Comparison of ENCODE assay signal across 8 cellular contexts in genomic region chr5:154384480-154385235, GRCh38.
DNase-seq lines count a peak whose midpoint lies in the region; ATAC-seq, FAIRE-seq and TF ChIP-seq lines count a peak whose summit lies in the region.

No MANE protein-coding gene starts in this region.

- intact Hi-C loops in CD4-positive, alpha-beta memory T cell (cut with micrococcal nuclease), result no loop called here
- intact Hi-C loops in prostate gland (cut with DNase I), result no loop called here

- no peaks in the 10 kb centered on the region for H3K27me3 Mint-ChIP-seq in CD4-positive, alpha-beta memory T cell
- H3K27me3 Mint-ChIP-seq in activated CD8-positive, alpha-beta T cell treated with anti-CD3 and anti-CD28 coated beads, Interleukin-2, amount 10 ng/mL, durations not matched to agents 7 days and 5 days (ENCODE audit: low read depth), result no peaks in the 10 kb centered on the region

- peaks cover 11% of the 10 kb centered on the region for H3K36me3 ChIP-seq in CD4-positive, alpha-beta memory T cell (ENCODE audit: insufficient read depth, low read length)
- H3K36me3 ChIP-seq in prostate gland, result no peaks in the 10 kb centered on the region

- H3K27ac Mint-ChIP-seq in CD4-positive, alpha-beta memory T cell, result peak overlapping the region in 4 of 7 donors; percentile 26 to 79 (median 52)
- no peak overlapping the region for H3K27ac Mint-ChIP-seq in activated CD8-positive, alpha-beta T cell treated with anti-CD3 and anti-CD28 coated beads, Interleukin-2, amount 10 ng/mL, durations not matched to agents 7 days and 5 days

- peaks cover 43 to 55% of the 10 kb centered on the region in 2 donors for H3K36me3 Mint-ChIP-seq in CD4-positive, alpha-beta memory T cell
- peaks cover 34% of the 10 kb centered on the region for H3K36me3 Mint-ChIP-seq in activated CD8-positive, alpha-beta T cell treated with anti-CD3 and anti-CD28 coated beads, Interleukin-2, amount 10 ng/mL, durations not matched to agents 7 days and 5 days (ENCODE audit: low read depth)

- H3K9me3 ChIP-seq in CD4-positive, alpha-beta memory T cell (ENCODE audit: control insufficient read depth in 1 of 2, low read length in 2 of 2), result no peaks in the 10 kb centered on the region
- no peaks in the 10 kb centered on the region for H3K9me3 ChIP-seq in prostate gland

- CTCF ChIA-PET in CD4-positive, alpha-beta memory T cell (lab: Charles Lee; ENCODE audit: partially characterized antibody), result interaction anchor here (2.6 kb wide), 1 partner anchor 20 kb away, joined by 8 read pairs; no protein-coding TSS in a partner anchor
- CTCF ChIA-PET in activated CD8-positive, alpha-beta T cell treated with anti-CD3 and anti-CD28 coated beads, Interleukin-2, amount 10 ng/mL, durations not matched to agents 7 days and 5 days (lab: Charles Lee), result no interaction called here

- TF ChIP-seq CTCF in prostate gland (IDR thresholded peaks at IDR 0.05), result no peak

- TF ChIP-seq POLR2A in prostate gland (IDR thresholded peaks at IDR 0.05), result no peak

- no peaks in the 10 kb centered on the region for H3K9me3 Mint-ChIP-seq in CD4-positive, alpha-beta memory T cell
- H3K9me3 Mint-ChIP-seq in activated CD8-positive, alpha-beta T cell treated with anti-CD3 and anti-CD28 coated beads, Interleukin-2, amount 10 ng/mL, durations not matched to agents 7 days and 5 days (ENCODE audit: insufficient read depth), result no peaks in the 10 kb centered on the region

- FAIRE-seq in frontal cortex (lab: Jason Lieb, UNC), result no peak

- peak; percentile 98 for ATAC-seq in GM19328 (IDR thresholded peaks at IDR 0.05; ENCODE audit: unreplicated experiment)
- peak; percentile 96 for ATAC-seq in HG03097 (IDR thresholded peaks at IDR 0.05; ENCODE audit: low FRiP score, unreplicated experiment)
- peak; percentile 49 for ATAC-seq in activated CD8-positive, alpha-beta T cell treated with anti-CD3 and anti-CD28 coated beads, Interleukin-2, amount 10 ng/mL, durations not matched to agents 7 days and 5 days
- no peak for ATAC-seq in activated CD4-positive, CD25-positive, alpha-beta regulatory T cell treated with anti-CD3 and anti-CD28 coated beads, Interleukin-2, amount 50 U/mL, for 24 hours

- no peak overlapping the region for H3K4me3 ChIP-seq in CD4-positive, alpha-beta memory T cell (ENCODE audit: low read length in 2 of 2)
- no peak overlapping the region for H3K4me3 ChIP-seq in prostate gland

- no peak overlapping the region for H3K27ac ChIP-seq in CD4-positive, alpha-beta memory T cell (ENCODE audit: low read depth, low read length)
- H3K27ac ChIP-seq in prostate gland, result no peak overlapping the region

- H3K4me3 Mint-ChIP-seq in CD4-positive, alpha-beta memory T cell, result peak overlapping the region in 4 of 8 donors; percentile 17 to 71 (median 47)
- H3K4me3 Mint-ChIP-seq in activated CD8-positive, alpha-beta T cell treated with anti-CD3 and anti-CD28 coated beads, Interleukin-2, amount 10 ng/mL, durations not matched to agents 7 days and 5 days, result no peak overlapping the region

- H3K27me3 ChIP-seq in CD4-positive, alpha-beta memory T cell (ENCODE audit: insufficient read depth, low read length), result no peaks in the 10 kb centered on the region
- no peaks in the 10 kb centered on the region for H3K27me3 ChIP-seq in prostate gland (replicated peaks; ENCODE audit: insufficient read depth)

- H3K4me1 Mint-ChIP-seq in CD4-positive, alpha-beta memory T cell, result peaks cover 0 to 17% (median 11%) of the 10 kb centered on the region in 4 donors
- peaks cover 13% of the 10 kb centered on the region for H3K4me1 Mint-ChIP-seq in activated CD8-positive, alpha-beta T cell treated with anti-CD3 and anti-CD28 coated beads, Interleukin-2, amount 10 ng/mL, durations not matched to agents 7 days and 5 days (ENCODE audit: low read depth)

- WGBS in prostate gland, result 62% methylated on average over 9 of the region's 9 CpGs

- POLR2A ChIA-PET in CD4-positive, alpha-beta memory T cell (lab: Charles Lee; ENCODE audit: partially characterized antibody), result no interaction called here
- POLR2A ChIA-PET in activated CD8-positive, alpha-beta T cell treated with anti-CD3 and anti-CD28 coated beads, Interleukin-2, amount 10 ng/mL, durations not matched to agents 7 days and 5 days (lab: Charles Lee), result no interaction called here

- no peaks in the 10 kb centered on the region for H3K4me1 ChIP-seq in CD4-positive, alpha-beta memory T cell (ENCODE audit: insufficient read depth, low read length)
- no peaks in the 10 kb centered on the region for H3K4me1 ChIP-seq in prostate gland (replicated peaks)

- no peak for DNase-seq in CD4-positive, alpha-beta memory T cell
- DNase-seq in activated CD8-positive, alpha-beta T cell treated with anti-CD3 and anti-CD28 coated beads, Interleukin-2, amount 10 ng/mL, durations not matched to agents 7 days and 5 days, result peak; percentile 25
- DNase-seq in frontal cortex (ENCODE audit: low spot score in 2 of 2), result no peak
- DNase-seq in prostate gland (ENCODE audit: low spot score), result no peak
- DNase-seq in RKO (ENCODE audit: low spot score), result no peak

Comparison
In these comparisons a context has a peak if more than half of its experiments do, and no peak if none do; other contexts are left out.
1. ATAC-seq: peak in GM19328 (single experiment), HG03097 (single experiment) and activated CD8-positive, alpha-beta T cell treated with anti-CD3 and anti-CD28 coated beads, Interleukin-2, amount 10 ng/mL, durations not matched to agents 7 days and 5 days (single experiment); none in activated CD4-positive, CD25-positive, alpha-beta regulatory T cell treated with anti-CD3 and anti-CD28 coated beads, Interleukin-2, amount 50 U/mL, for 24 hours (0 of 2).